In the genomic region with DNA sequence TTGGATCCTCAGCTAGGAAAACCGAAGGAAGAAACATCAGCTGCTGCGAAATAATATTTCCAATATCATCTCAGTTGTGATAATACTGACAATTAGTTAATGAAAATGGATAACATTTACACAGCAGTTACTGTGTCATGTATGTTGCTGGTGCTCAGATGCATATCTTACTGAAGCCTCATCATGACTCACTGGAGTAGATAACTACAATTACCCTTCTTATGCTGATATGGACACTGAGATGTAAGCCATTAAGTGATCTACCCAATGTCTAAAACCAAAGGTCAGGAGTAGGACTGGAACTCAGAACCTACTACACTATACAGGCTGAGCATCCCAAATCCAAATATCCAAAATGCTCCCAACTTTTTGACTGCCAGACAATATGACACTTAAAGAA, we compare ENCODE assay signal across 1 cellular context.
TF ChIP-seq lines count a peak whose summit lies in the region.

No MANE protein-coding gene starts in this region.

TF ChIP-seq in K562, 482 proteins besides CTCF, POLR2A, EP300 and RAD21 (continued from another document):
- TF ChIP-seq FOSL1 (tag; conservative IDR thresholded peaks at IDR 0.05): peak; percentile 62; the same call in 1 of the 2 replicates
